Comparison of ENCODE assay signal across 1 cellular context in genomic region chr15:96328101-96328958, GRCh38.
TF ChIP-seq lines count a peak whose summit lies in the region.

No MANE protein-coding gene starts in this region.

TF ChIP-seq in IMR-90, 13 proteins besides CTCF, POLR2A, EP300 and RAD21:
- TF ChIP-seq USF2 (IDR thresholded peaks at IDR 0.05; ENCODE audit: low read depth, low read length) (no peak), MAFK (IDR thresholded peaks at IDR 0.05; ENCODE audit: low read depth, low read length) (0 out of 2 replicates have a peak, but pooled peaks have one; percentile 17)
TF ChIP-seq in IMR-90: peak in this region for 1.
